Comparison of ENCODE assay signal across 14 cellular contexts in the genomic region with DNA sequence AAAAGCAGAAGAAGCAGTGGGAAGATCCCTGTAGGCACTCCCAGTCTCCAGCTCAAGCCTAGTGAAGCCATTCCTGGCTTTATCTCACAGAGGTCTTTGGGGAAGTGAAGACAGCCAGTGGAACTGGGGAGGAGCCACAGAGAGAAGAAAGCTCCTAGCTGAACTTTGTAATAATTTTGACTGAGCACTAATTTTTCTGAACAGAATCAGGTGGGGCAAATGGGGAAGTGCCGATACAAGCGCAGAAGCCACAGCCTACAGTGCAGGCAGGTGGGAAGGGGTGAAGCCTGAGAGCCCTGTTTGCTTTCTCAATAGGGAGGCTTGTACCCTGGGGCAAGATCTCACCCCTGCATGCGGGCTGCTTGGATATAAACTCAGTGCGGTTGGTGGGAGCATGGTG. TPM values are rescaled to one million over a fixed set of nuclear protein-coding genes. Genes with fewer than 3 reads are reported as not detected.
DNase-seq lines count a peak whose midpoint lies in the region; ATAC-seq, FAIRE-seq and TF ChIP-seq lines count a peak whose summit lies in the region.
"Had no signal": no experiment of that assay in that cellular context is flagged by ENCODE, and none has a peak within 500 bp of the region (broad histone marks: within the 10 kb centered on the region; RNA-seq: fewer than 3 reads in every experiment).

No MANE protein-coding gene starts in this region.

- TF ChIP-seq CTCF in H1 (IDR thresholded peaks at IDR 0.05; ENCODE audit: control extremely low read depth in 1 of 3, insufficient read depth in 1 of 3, low read depth in 1 of 3, low read length in 3 of 3) (no peak), tibial artery (IDR thresholded peaks at IDR 0.05) (no peak), MM.1S (IDR thresholded peaks at IDR 0.05; ENCODE audit: low read length) (no peak)

- CTCF ChIA-PET in H1 (lab: Charles Lee; ENCODE audit: partially characterized antibody) = interaction anchor here (0.6 to 1.1 kb wide), 4 partner anchors 13 to 143 kb away, joined by 3 read pairs; no protein-coding TSS in a partner anchor

- H4K8ac ChIP-seq in H1 (ENCODE audit: extremely low read depth, insufficient read depth, low read length) = peak overlapping the region; percentile 36; the same call in 1 of the 2 replicates

- POLR2A ChIA-PET in H1 (lab: Charles Lee; ENCODE audit: partially characterized antibody) = no interaction called here

- 0 out of 2 replicates have a peak overlapping the region, but pooled peaks have one; percentile 21 for H2AFZ ChIP-seq in H1 (ENCODE audit: low read length)
- no peak overlapping the region for H2AFZ ChIP-seq in MM.1S (ENCODE audit: low read length)

- H2BK5ac ChIP-seq in H1 (ENCODE audit: low read depth, low read length) = no peak overlapping the region

- intact Hi-C loops in tibial artery (cut with DNase I; ENCODE audit: low total_unique reads) = no loop called here

- no peak overlapping the region for H3K14ac ChIP-seq in H1 (ENCODE audit: insufficient read length)

- H4K20me1 ChIP-seq in H1 (replicated peaks in 1 of 2; ENCODE audit: control insufficient read depth in 1 of 2, insufficient read depth in 2 of 2, low read length in 2 of 2) = no peaks in the 10 kb centered on the region
- no peaks in the 10 kb centered on the region for H4K20me1 ChIP-seq in MM.1S (ENCODE audit: insufficient read depth, low read length)
- H4K20me1 ChIP-seq: BLaER1 had no signal

- TF ChIP-seq RAD21 in H1 (IDR thresholded peaks at IDR 0.05 in 1 of 2, conservative IDR thresholded peaks at IDR 0.05 in 1 of 2; ENCODE audit: low read depth in 2 of 2, low read length in 2 of 2) = no peak

- no peaks in the 10 kb centered on the region for H3K23me2 ChIP-seq in H1 (ENCODE audit: low read depth, low read length)

- no peak overlapping the region for H2BK15ac ChIP-seq in H1 (ENCODE audit: low read length)

- H3K4me1 ChIP-seq in H1 (replicated peaks in 1 of 4; ENCODE audit: control insufficient read depth in 3 of 4, insufficient read depth in 4 of 4, low read length in 3 of 4) (peaks cover 0 to 2% (median 0%) of the 10 kb centered on the region in 4 experiments; a peak in 3 of 7 replicates), tibial artery (peaks cover 0 to 52% (median 3%) of the 10 kb centered on the region in 4 donors), MM.1S (ENCODE audit: low read length) (no peaks in the 10 kb centered on the region)
- H3K4me1 ChIP-seq: BLaER1 had no signal

- no peak overlapping the region for H3K4me3 ChIP-seq in H1 (ENCODE audit: extremely low read depth in 1 of 4, insufficient read depth in 2 of 4, low read depth in 3 of 4, low read length in 4 of 4)
- H3K4me3 ChIP-seq in tibial artery = no peak overlapping the region
- no peak overlapping the region for H3K4me3 ChIP-seq in MM.1S (ENCODE audit: low read length)
- H3K4me3 ChIP-seq: BLaER1 had no signal

- no peak overlapping the region for H3K56ac ChIP-seq in H1 (replicated peaks; ENCODE audit: insufficient read length, low read depth, low read length)

- no peak overlapping the region for H2BK12ac ChIP-seq in H1 (ENCODE audit: low read depth, low read length)

- no peak overlapping the region for H3K18ac ChIP-seq in H1 (ENCODE audit: extremely low read depth, low read length)

- no peaks in the 10 kb centered on the region for H3K36me3 ChIP-seq in H1 (ENCODE audit: control insufficient read depth in 2 of 4, insufficient read depth in 4 of 4, low read length in 3 of 4)
- no peaks in the 10 kb centered on the region for H3K36me3 ChIP-seq in tibial artery
- H3K36me3 ChIP-seq in MM.1S (replicated peaks; ENCODE audit: insufficient read depth, low read length) = no peaks in the 10 kb centered on the region
- H3K36me3 ChIP-seq: BLaER1 had no signal

- no peak overlapping the region for H2BK20ac ChIP-seq in H1 (ENCODE audit: low read length)

- no peak overlapping the region for H3K4ac ChIP-seq in H1 (replicated peaks; ENCODE audit: insufficient read length, low read depth, low read length)

- H3K9me3 ChIP-seq in H1 (ENCODE audit: insufficient read depth in 2 of 2, low read depth in 1 of 2, low read length in 1 of 2) (peaks cover 0 to 3% of the 10 kb centered on the region in 2 experiments; a peak in 1 of 4 replicates), tibial artery (no peaks in the 10 kb centered on the region), MM.1S (replicated peaks; ENCODE audit: insufficient read depth, low read length) (no peaks in the 10 kb centered on the region)
- H3K9me3 ChIP-seq: BLaER1 had no signal

- H3K9me2 ChIP-seq in MM.1S (replicated peaks; ENCODE audit: insufficient read depth, low read length) = no peaks in the 10 kb centered on the region

- TF ChIP-seq POLR2A in H1 (IDR thresholded peaks at IDR 0.05; ENCODE audit: control extremely low read depth in 1 of 2, low read depth in 2 of 2, low read length in 2 of 2) = no peak

- H3K9ac ChIP-seq in H1 (replicated peaks in 1 of 4; ENCODE audit: extremely low read depth in 1 of 4, low read depth in 3 of 4, low read length in 3 of 4) = no peak overlapping the region
- no peak overlapping the region for H3K9ac ChIP-seq in MM.1S (ENCODE audit: low read length)
- H3K9ac ChIP-seq: BLaER1 had no signal

- no peaks in the 10 kb centered on the region for H3K79me2 ChIP-seq in H1 (ENCODE audit: control insufficient read depth in 1 of 2, insufficient read depth in 2 of 2, low read length in 2 of 2)
- no peaks in the 10 kb centered on the region for H3K79me2 ChIP-seq in MM.1S (ENCODE audit: low read length)

- no peak overlapping the region for H2AK5ac ChIP-seq in H1 (ENCODE audit: low read depth, low read length)

- H2BK120ac ChIP-seq in H1 (replicated peaks; ENCODE audit: low read depth, low read length) = no peak overlapping the region

- DNase-seq in NOMO-1 treated with DMSO at 0.1 percent for 48 hours (lab: John Stamatoyannopoulos, UW; ENCODE audit: unreplicated experiment) (peak; percentile 62), H1 (ENCODE audit: low read depth in 1 of 2, low spot score in 2 of 2) (no peak), tibial artery (no peak), MM.1S (no peak), HuH-7 (ENCODE audit: low spot score) (no peak)
- DNase-seq: activated CD4-positive, alpha-beta T cell treated with anti-CD3 and anti-CD28 coated beads, Interleukin-2, amount 50 U/mL, for 48 hours; activated T-cell treated with anti-CD3 and anti-CD28 coated beads, Interleukin-2, amount 50 U/mL, for 48 hours; caudate nucleus; DMS153; NCI-H2107; SHP77 treated with DMSO at 0.1 percent for 48 hours had no signal

- FAIRE-seq in H1 (lab: Jason Lieb, UNC) = no peak

- H3K27me3 ChIP-seq in H1 (replicated peaks in 1 of 4; ENCODE audit: control insufficient read depth in 3 of 4, extremely low read depth in 1 of 4, insufficient read depth in 3 of 4, low read length in 3 of 4) = no peaks in the 10 kb centered on the region
- no peaks in the 10 kb centered on the region for H3K27me3 ChIP-seq in tibial artery
- no peaks in the 10 kb centered on the region for H3K27me3 ChIP-seq in MM.1S (replicated peaks; ENCODE audit: insufficient read depth, low read length)
- H3K27me3 ChIP-seq: BLaER1 had no signal

- H3F3A ChIP-seq in MM.1S (ENCODE audit: insufficient read depth, low read length) = no peaks in the 10 kb centered on the region

- no peak overlapping the region for H3K4me2 ChIP-seq in H1 (ENCODE audit: insufficient read depth in 1 of 2, low read depth in 2 of 2, low read length in 2 of 2)
- no peak overlapping the region for H3K4me2 ChIP-seq in MM.1S (ENCODE audit: low read depth, low read length)
- H3K4me2 ChIP-seq: BLaER1 had no signal

- TF ChIP-seq EP300 in H1 (IDR thresholded peaks at IDR 0.05; ENCODE audit: borderline replicate concordance in 1 of 2, low read depth in 2 of 2, low read length in 2 of 2) = no peak

- no peak overlapping the region for H4K5ac ChIP-seq in H1 (ENCODE audit: insufficient read length, low read depth, low read length)

- H3K23ac ChIP-seq in H1 (ENCODE audit: insufficient read length) = no peak overlapping the region

- 96% methylated on average over 4 of the region's 4 CpGs; no CpG with 5 or more reads in 1 of the 2 experiments for WGBS in H1 (ENCODE audit: extremely low coverage in 1 of 2, insufficient coverage in 1 of 2, insufficient read length in 1 of 2, insufficient replicate concordance in 2 of 2, low coverage in 1 of 2, low lambda C conversion rate in 2 of 2, missing lambda C conversion rate in 1 of 2), 2 experiments

- no peaks in the 10 kb centered on the region for H3K79me1 ChIP-seq in H1 (ENCODE audit: low read depth, low read length)

- H3K27ac ChIP-seq in H1 (ENCODE audit: low read depth, low read length) = no peak overlapping the region
- H3K27ac ChIP-seq in tibial artery = peak overlapping the region; percentile 33 to 73
- no peak overlapping the region for H3K27ac ChIP-seq in MM.1S (ENCODE audit: low read length)
- H3K27ac ChIP-seq: BLaER1 had no signal

- peak; percentile 51 for ATAC-seq in HG02870 (IDR thresholded peaks at IDR 0.05; ENCODE audit: unreplicated experiment)
- ATAC-seq in GM18909 (IDR thresholded peaks at IDR 0.05; ENCODE audit: poor library complexity, unreplicated experiment) = no peak

- H4K91ac ChIP-seq in H1 (replicated peaks; ENCODE audit: insufficient read length, low read length) = no peak overlapping the region

TF ChIP-seq in H1, 55 proteins besides CTCF, POLR2A, EP300 and RAD21 (continues in another document):
- TF ChIP-seq BRCA1 (IDR thresholded peaks at IDR 0.05; ENCODE audit: low read depth, low read length) = no peak
- TF ChIP-seq CBX8 (IDR thresholded peaks at IDR 0.05; ENCODE audit: borderline replicate concordance, low read depth, low read length) = no peak
- no peak for TF ChIP-seq CREB1 (IDR thresholded peaks at IDR 0.05)
- TF ChIP-seq, protein P1, sequence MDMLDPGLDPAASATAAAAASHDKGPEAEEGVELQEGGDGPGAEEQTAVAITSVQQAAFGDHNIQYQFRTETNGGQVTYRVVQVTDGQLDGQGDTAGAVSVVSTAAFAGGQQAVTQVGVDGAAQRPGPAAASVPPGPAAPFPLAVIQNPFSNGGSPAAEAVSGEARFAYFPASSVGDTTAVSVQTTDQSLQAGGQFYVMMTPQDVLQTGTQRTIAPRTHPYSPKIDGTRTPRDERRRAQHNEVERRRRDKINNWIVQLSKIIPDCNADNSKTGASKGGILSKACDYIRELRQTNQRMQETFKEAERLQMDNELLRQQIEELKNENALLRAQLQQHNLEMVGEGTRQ (IDR thresholded peaks at IDR 0.05; ENCODE audit: low read length) = no peak
- TF ChIP-seq SIX5 (IDR thresholded peaks at IDR 0.05; ENCODE audit: low read depth, low read length) = no peak
- TF ChIP-seq SP4 (IDR thresholded peaks at IDR 0.05; ENCODE audit: low read length) = no peak

RNA-seq across cellular contexts. Expression of a gene that starts 48.4 kb away (rescaled TPM):
- total RNA-seq in H1 (2021; fragmentation: NEBNext Ultra II Directional; extraction: Animal tissue kit (Norgen Biotek cat#: 25700)) = 25.3 and 25.8 TPM in 2 replicates
- 11.9 and 13.0 TPM in 2 replicates for polyA plus RNA-seq in H1 (2011; rRNA removed)
- 19.6 TPM for polyA plus RNA-seq in H1 (2011; cell fraction: cytosol; rRNA removed)
- 12.3 TPM for polyA plus RNA-seq in H1 (2011; cell fraction: nucleus; rRNA removed)
- 9.8 to 18.7 TPM (median 14.2 TPM) in 4 replicates for polyA plus RNA-seq in H1 (2012, experiment 1 of 2)
- 4.5 TPM for polyA plus RNA-seq in H1 (2012, experiment 2 of 2)
- polyA plus RNA-seq in H1 (2013, experiment 1 of 2) = 18.4 TPM
- 17.7 TPM for polyA plus RNA-seq in H1 (2013, experiment 2 of 2)
- 19.7 and 24.4 TPM in 2 replicates for polyA minus RNA-seq in H1 (2011; rRNA and poly(A)+ RNA removed)
- 18.4 TPM for polyA minus RNA-seq in H1 (2011; cell fraction: cytosol; rRNA and poly(A)+ RNA removed)
- 32.7 TPM for polyA minus RNA-seq in H1 (2011; cell fraction: nucleus; rRNA and poly(A)+ RNA removed)

Comparison
In these comparisons a context has a peak if more than half of its experiments do, and no peak if none do; other contexts are left out.
1. H3K27ac ChIP-seq: peak in tibial artery (2 of 2); none in H1 (single experiment) and MM.1S (single experiment).